ENCODE assay signal across 31 cellular contexts in the genomic region with DNA sequence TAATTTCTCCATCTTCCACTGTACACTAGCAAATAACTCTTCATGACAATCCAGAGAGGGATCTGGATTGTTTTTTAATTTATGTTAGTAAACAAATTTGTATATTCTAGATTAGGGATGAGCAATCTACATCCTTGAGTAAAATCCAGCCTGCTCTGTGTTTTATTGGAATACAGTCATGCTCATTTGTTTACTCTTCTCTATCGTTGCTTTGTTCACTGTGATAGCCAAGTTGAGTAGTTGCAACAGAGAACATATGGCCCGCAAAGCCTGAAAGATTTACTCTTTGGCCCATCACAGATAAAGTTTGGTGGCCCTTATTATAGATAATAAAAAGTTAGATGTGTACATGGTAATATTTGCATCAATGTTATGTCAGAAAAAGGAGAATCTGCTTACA. TPM values are rescaled to one million over a fixed set of nuclear protein-coding genes. Genes with fewer than 3 reads are reported as not detected.
"Had no signal": no experiment of that assay in that cellular context is flagged by ENCODE, and none has a peak within 500 bp of the region (broad histone marks: within the 10 kb centered on the region; RNA-seq: fewer than 3 reads in every experiment).

No MANE protein-coding gene starts in this region.

- H3K4me1 ChIP-seq: esophagus muscularis mucosa, parathyroid adenoma, right lobe of liver, suprapubic skin, transverse colon, upper lobe of right lung, uterus had no signal

- H3K9me3 ChIP-seq: esophagus muscularis mucosa, heart right ventricle, mucosa of descending colon, neutrophil, right lobe of liver, suprapubic skin, transverse colon, upper lobe of right lung, uterus had no signal

- H3K9ac ChIP-seq: parathyroid adenoma had no signal

- ATAC-seq: heart right ventricle; left colon; mucosa of descending colon; natural killer cell treated with Interleukin-12 subunit alpha and Interleukin-12 subunit beta and Interleukin-15 and Interleukin-18, amount 100 ng/mL, for 72 hours; right lobe of liver; stimulated activated naive CD8-positive, alpha-beta T cell treated with anti-CD3 and anti-CD28 coated beads, Interleukin-15, amount 100 ng/mL, for 72 hours; upper lobe of right lung had no signal

- DNase-seq: dermis blood vessel endothelial cell; effector memory CD4-positive, alpha-beta T cell; foreskin melanocyte; glutamatergic neuron; heart right ventricle; hippocampal formation; kidney glomerular epithelial cell; left colon; mucosa of descending colon; naive B cell; right lobe of liver; small intestine; stimulated activated CD4-positive, alpha-beta T cell treated with anti-CD3 and anti-CD28 coated beads, Interleukin-12 subunit alpha, Interleukin-12 subunit beta, amount 100 ng/mL, for 4 hours; stimulated activated CD4-positive, alpha-beta T cell treated with anti-CD3 and anti-CD28 coated beads, Interleukin-1b, Interleukin-23, amount 100 ng/mL, for 48 hours; stimulated activated CD4-positive, alpha-beta T cell treated with anti-CD3 and anti-CD28 coated beads, Interleukin-4, amount 100 ng/mL, for 1 hour; stimulated activated CD8-positive, alpha-beta memory T cell treated with anti-CD3 and anti-CD28 coated beads, Interleukin-4, amount 100 ng/mL, for 48 hours; stimulated activated naive CD4-positive, alpha-beta T cell; stimulated activated naive CD8-positive, alpha-beta T cell treated with anti-CD3 and anti-CD28 coated beads, Interleukin-15, amount 100 ng/mL, for 72 hours; transverse colon; upper lobe of right lung; uterus had no signal

- H3K27ac ChIP-seq: coronary artery, esophagus muscularis mucosa, heart right ventricle, neutrophil, parathyroid adenoma, right lobe of liver, suprapubic skin, transverse colon, upper lobe of right lung, uterus had no signal

- H3K4me3 ChIP-seq: coronary artery, esophagus muscularis mucosa, heart right ventricle, lung, mucosa of descending colon, right lobe of liver, suprapubic skin, transverse colon, upper lobe of right lung, uterus had no signal

- H3K27me3 ChIP-seq: esophagus muscularis mucosa, heart right ventricle, neutrophil, right lobe of liver, suprapubic skin, transverse colon, upper lobe of right lung, uterus had no signal

- H3K79me2 ChIP-seq: parathyroid adenoma had no signal

- H3K36me3 ChIP-seq: esophagus muscularis mucosa, heart right ventricle, neutrophil, right lobe of liver, suprapubic skin, transverse colon, upper lobe of right lung, uterus had no signal

- H2AFZ ChIP-seq: parathyroid adenoma had no signal

RNA-seq across cellular contexts. Expression of gene BLID, which starts 6.2 kb away (rescaled TPM):
- total RNA-seq: dermis blood vessel endothelial cell; left colon; natural killer cell treated with Interleukin-12 subunit alpha and Interleukin-12 subunit beta and Interleukin-15 and Interleukin-18, amount 100 ng/mL, for 72 hours; neural crest cell; progenitor cell of endocrine pancreas; suprapubic skin; transverse colon; upper lobe of right lung had no signal
- polyA plus RNA-seq: heart right ventricle, lung, small intestine, thymus had no signal
